13 cellular contexts compared by ENCODE assay signal in the genomic region with DNA sequence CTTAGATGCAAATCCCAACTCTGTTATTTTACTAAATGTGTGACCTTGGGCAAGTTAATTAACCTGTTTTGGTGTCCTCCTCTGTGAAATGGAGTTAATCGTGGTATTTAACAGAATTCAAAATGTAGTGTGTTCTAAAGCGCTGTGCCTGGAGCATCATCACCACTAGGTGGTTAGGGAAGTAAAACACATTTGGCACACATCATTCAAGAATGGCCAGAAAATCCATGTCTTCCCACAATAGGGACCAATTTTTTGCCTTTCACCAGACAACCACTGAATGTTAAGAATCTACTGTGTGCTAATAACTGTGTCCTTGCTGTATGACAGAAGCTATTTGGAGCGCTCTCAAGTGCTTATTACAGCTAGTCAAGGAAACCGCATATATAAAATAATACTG.
DNase-seq lines count a peak whose midpoint lies in the region; ATAC-seq and TF ChIP-seq lines count a peak whose summit lies in the region.
"Had no signal": no experiment of that assay in that cellular context is flagged by ENCODE, and none has a peak within 500 bp of the region (broad histone marks: within the 10 kb centered on the region; RNA-seq: fewer than 3 reads in every experiment).

No MANE protein-coding gene starts in this region.

- no peaks in the 10 kb centered on the region for H3K36me3 ChIP-seq in GM06990 (ENCODE audit: control insufficient read depth, insufficient read depth, low read length)
- no peaks in the 10 kb centered on the region for H3K36me3 ChIP-seq in brain microvascular endothelial cell (replicated peaks)
- H3K36me3 ChIP-seq: neutrophil had no signal

- H3K27ac Mint-ChIP-seq in natural killer cell: peak overlapping the region in 1 of 2 donors; percentile 99
- H3K27ac Mint-ChIP-seq: activated T-cell treated with anti-CD3 and anti-CD28 coated beads, Interleukin-2, amount 50 U/mL, for 24 hours had no signal

- TF ChIP-seq CTCF in GM06990 (IDR thresholded peaks at IDR 0.05; ENCODE audit: insufficient read depth, low read length, poor library complexity, severe bottlenecking) (peak; percentile 22), LNCaP clone FGC (IDR thresholded peaks at IDR 0.05; ENCODE audit: control insufficient read depth, extremely low read depth, insufficient read depth) (0 out of 2 replicates have a peak, but pooled peaks have one; percentile 1), brain microvascular endothelial cell (IDR thresholded peaks at IDR 0.05; ENCODE audit: low read depth, low read length, missing control alignments) (peak; percentile 52), natural killer cell (IDR thresholded peaks at IDR 0.05) (no peak)

- H3K4me3 Mint-ChIP-seq in natural killer cell: peak overlapping the region; percentile 33
- H3K4me3 Mint-ChIP-seq: activated T-cell treated with anti-CD3 and anti-CD28 coated beads, Interleukin-2, amount 50 U/mL, for 24 hours had no signal

- H3K27me3 Mint-ChIP-seq in natural killer cell (ENCODE audit: low read depth in 2 of 2): no peaks in the 10 kb centered on the region
- H3K27me3 Mint-ChIP-seq: activated T-cell treated with anti-CD3 and anti-CD28 coated beads, Interleukin-2, amount 50 U/mL, for 24 hours had no signal

- no peaks in the 10 kb centered on the region for H3K9me3 Mint-ChIP-seq in natural killer cell
- H3K9me3 Mint-ChIP-seq: activated T-cell treated with anti-CD3 and anti-CD28 coated beads, Interleukin-2, amount 50 U/mL, for 24 hours had no signal

- H3K4me3 ChIP-seq in GM06990 (replicated peaks; ENCODE audit: low read depth, low read length): no peak overlapping the region
- no peak overlapping the region for H3K4me3 ChIP-seq in LNCaP clone FGC (ENCODE audit: low read depth, low read length)
- no peak overlapping the region for H3K4me3 ChIP-seq in brain microvascular endothelial cell (ENCODE audit: low read depth, low read length)

- intact Hi-C loops in natural killer cell (cut with micrococcal nuclease) (no loop called here), left colon (cut with DNase I, micrococcal nuclease) (loop anchor here in 1 of 2 donors (5.0 kb wide), 1 partner anchor 192 kb away; no protein-coding TSS in a partner anchor)

- no peaks in the 10 kb centered on the region for H3K27me3 ChIP-seq in GM06990 (replicated peaks; ENCODE audit: control insufficient read depth, insufficient read depth, low read length)
- no peaks in the 10 kb centered on the region for H3K27me3 ChIP-seq in brain microvascular endothelial cell (replicated peaks)
- H3K27me3 ChIP-seq: neutrophil had no signal

- no peaks in the 10 kb centered on the region for H3K36me3 Mint-ChIP-seq in natural killer cell

- peaks cover 16 to 20% of the 10 kb centered on the region in 2 donors for H3K4me1 Mint-ChIP-seq in natural killer cell

- DNase-seq in GM06990 (ENCODE audit: extremely low read depth, insufficient read length) (no peak), LNCaP clone FGC (ENCODE audit: low read depth) (no peak), brain microvascular endothelial cell (no peak), natural killer cell (no peak), left colon (no peak)
- DNase-seq: activated CD4-positive, CD25-positive, alpha-beta regulatory T cell; activated T-cell treated with anti-CD3 and anti-CD28 coated beads, Interleukin-2, amount 50 U/mL, for 24 hours; NCI-H187 treated with DMSO at 0.1 percent for 48 hours; stimulated activated naive CD4-positive, alpha-beta T cell treated with Interleukin-2 at 50 U/mL for 16 hours had no signal

- no peak for ATAC-seq in natural killer cell
- ATAC-seq in left colon: no peak
- no peak for ATAC-seq in HG03175 (IDR thresholded peaks at IDR 0.05; ENCODE audit: unreplicated experiment)
- ATAC-seq in HG02798 (IDR thresholded peaks at IDR 0.05; ENCODE audit: poor library complexity, unreplicated experiment): no peak

- H3K27ac ChIP-seq in brain microvascular endothelial cell: no peak overlapping the region
- H3K27ac ChIP-seq: neutrophil, RWPE1 had no signal

- in situ Hi-C loops in brain microvascular endothelial cell (cut with HindIII; ENCODE audit: low pct_ligation_motif_present, low sequenced_read_pairs): no loop called here
